Comparison of ENCODE assay signal across 10 cellular contexts in the genomic region with DNA sequence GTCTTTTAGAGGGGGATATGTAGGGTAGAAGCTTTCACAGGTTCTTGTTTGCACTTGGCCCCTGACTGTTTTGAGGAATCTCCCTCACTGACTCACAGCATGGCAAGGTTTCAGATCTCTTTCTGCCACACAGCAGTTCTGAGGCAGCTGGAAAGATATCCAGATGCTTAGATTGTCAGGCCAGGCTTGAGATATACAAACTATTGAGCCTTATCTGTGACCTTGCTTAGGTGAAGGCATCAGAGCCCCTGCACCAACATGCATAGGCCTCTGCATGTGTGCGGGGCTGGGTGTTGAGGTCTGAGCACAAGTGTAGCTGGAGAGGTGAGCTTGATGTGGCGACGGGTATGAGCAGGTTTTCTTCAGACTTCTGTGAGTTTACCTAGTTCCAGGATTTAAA.
DNase-seq lines count a peak whose midpoint lies in the region; TF ChIP-seq lines count a peak whose summit lies in the region.
"Had no signal": no experiment of that assay in that cellular context is flagged by ENCODE, and none has a peak within 500 bp of the region (broad histone marks: within the 10 kb centered on the region; RNA-seq: fewer than 3 reads in every experiment).

No MANE protein-coding gene starts in this region.

- H3K4me1 ChIP-seq in HUES64 (ENCODE audit: insufficient read depth, low read length) (peaks cover 25% of the 10 kb centered on the region), iPS-18a (ENCODE audit: control insufficient read depth, low read depth, low read length) (peaks cover 17% of the 10 kb centered on the region)

- H3K27ac ChIP-seq in HUES64 (ENCODE audit: low read depth, low read length), result peak overlapping the region; percentile 69; the same call in 1 of the 2 replicates
- no peak overlapping the region for H3K27ac ChIP-seq in iPS-18a (ENCODE audit: low read length)
- H3K27ac ChIP-seq: dorsolateral prefrontal cortex had no signal

- DNase-seq in EL (peak; percentile 25), astrocyte of the hippocampus (ENCODE audit: low read depth, low spot score) (peak; percentile 65), NCI-H2227 (lab: John Stamatoyannopoulos, UW; ENCODE audit: unreplicated experiment) (no peak), NCI-H2107 treated with DMSO at 0.1 percent for 48 hours (lab: John Stamatoyannopoulos, UW; ENCODE audit: unreplicated experiment) (no peak), GM10248 (ENCODE audit: extremely low spot score) (no peak)
- no peak for DNase-seq in stimulated activated CD4-positive, alpha-beta T cell treated with anti-CD3 and anti-CD28 coated beads, Interleukin-2, amount 100 ng/mL, for 24 hours
- DNase-seq: dorsolateral prefrontal cortex, right cardiac atrium had no signal

- 56% methylated on average over 3 of the region's 3 CpGs for WGBS in HUES64

- H3K36me3 ChIP-seq in HUES64 (ENCODE audit: insufficient read depth, low read length) (peaks cover 38% of the 10 kb centered on the region), iPS-18a (ENCODE audit: control insufficient read depth, low read depth, low read length) (peaks cover 13% of the 10 kb centered on the region)

- H3K4me3 ChIP-seq in HUES64 (ENCODE audit: low read length), result no peak overlapping the region
- peak overlapping the region; percentile 11 for H3K4me3 ChIP-seq in iPS-18a (ENCODE audit: low read length)
- H3K4me3 ChIP-seq: dorsolateral prefrontal cortex had no signal

- POLR2A ChIA-PET in GM10248 (lab: Yijun Ruan, JAX), result no interaction called here

- no peaks in the 10 kb centered on the region; the same call in 1 of the 2 replicates for H3K9me3 ChIP-seq in HUES64 (ENCODE audit: insufficient read depth, low read depth, low read length)
- no peaks in the 10 kb centered on the region for H3K9me3 ChIP-seq in iPS-18a (ENCODE audit: control insufficient read depth, low read depth, low read length)

- no peak overlapping the region for H3K9ac ChIP-seq in HUES64 (ENCODE audit: low read depth, low read length)
- H3K9ac ChIP-seq in iPS-18a (ENCODE audit: low read length), result no peak overlapping the region

- CTCF ChIA-PET in GM10248 (lab: Yijun Ruan, JAX), result interaction anchor here (0.7 to 1.5 kb wide), 2 partner anchors 15 to 17 kb away, joined by 3 to 4 read pairs; no protein-coding TSS in a partner anchor

- no peaks in the 10 kb centered on the region for H3K27me3 ChIP-seq in HUES64 (ENCODE audit: insufficient read depth, low read length)
- H3K27me3 ChIP-seq in iPS-18a (ENCODE audit: control insufficient read depth, insufficient read depth, low read length), result no peaks in the 10 kb centered on the region
- H3K27me3 ChIP-seq: dorsolateral prefrontal cortex had no signal

- no peak for TF ChIP-seq CTCF in GM10248 (IDR thresholded peaks at IDR 0.05; ENCODE audit: control extremely low read depth, extremely low read depth, low read depth, missing control alignments)

Comparison
In these comparisons a context has a peak if more than half of its experiments do, and no peak if none do; other contexts are left out.
1. DNase-seq: peak in EL (single experiment) and astrocyte of the hippocampus (single experiment); none in NCI-H2227 (single experiment), NCI-H2107 treated with DMSO at 0.1 percent for 48 hours (single experiment), GM10248 (single experiment) and stimulated activated CD4-positive, alpha-beta T cell treated with anti-CD3 and anti-CD28 coated beads, Interleukin-2, amount 100 ng/mL, for 24 hours (0 of 2).